Comparison of ENCODE assay signal across 1 cellular context in the genomic region with DNA sequence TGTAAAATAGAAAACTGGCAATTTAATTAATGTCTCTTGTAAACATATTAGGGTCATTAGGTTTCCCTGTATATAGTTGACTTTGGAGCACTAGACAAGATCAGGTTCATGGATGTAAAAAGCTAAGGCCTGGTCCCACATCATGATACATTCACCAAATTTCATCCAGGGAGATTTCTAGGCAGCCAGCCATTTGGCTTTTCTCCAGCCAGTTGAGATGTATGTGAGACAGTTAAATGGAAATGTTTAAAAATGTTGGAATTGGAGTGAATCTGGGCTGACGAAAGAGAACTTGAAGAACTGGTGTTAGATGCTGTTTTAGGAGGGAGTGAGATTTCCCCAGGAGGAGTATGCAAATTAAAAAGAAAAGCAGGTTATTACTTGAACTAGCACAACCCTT.
TF ChIP-seq lines count a peak whose summit lies in the region.

No MANE protein-coding gene starts in this region.

TF ChIP-seq in HepG2, 621 proteins besides CTCF, POLR2A, EP300 and RAD21 (continued from another document):
- TF ChIP-seq NR3C1 (CRISPR knock-in tag; IDR thresholded peaks at IDR 0.05) (no peak), ZNF44 (CRISPR knock-in tag; IDR thresholded peaks at IDR 0.05) (no peak), ZNF274 (CRISPR knock-in tag; IDR thresholded peaks at IDR 0.05) (no peak), EZH2 (conservative IDR thresholded peaks at IDR 0.05; ENCODE audit: low read depth, low read length) (no peak), HDAC6 (IDR thresholded peaks at IDR 0.05; ENCODE audit: low read depth, low read length) (no peak)
TF ChIP-seq in HepG2: peak in this region for 0.
